Comparison of ENCODE assay signal across 14 cellular contexts in genomic region chr14:33369972-33370371, GRCh38.
DNase-seq lines count a peak whose midpoint lies in the region; ATAC-seq and TF ChIP-seq lines count a peak whose summit lies in the region.
"Had no signal": no experiment of that assay in that cellular context is flagged by ENCODE, and none has a peak within 500 bp of the region (broad histone marks: within the 10 kb centered on the region; RNA-seq: fewer than 3 reads in every experiment).

No MANE protein-coding gene starts in this region.

- DNase-seq in GM12864 (ENCODE audit: low read depth) (peak; percentile 16), NCI-H2081 (lab: John Stamatoyannopoulos, UW) (no peak), neuronal stem cell (ENCODE audit: low spot score) (no peak), NCI-H1694 (lab: John Stamatoyannopoulos, UW) (no peak), DMS 273 (lab: John Stamatoyannopoulos, UW; ENCODE audit: unreplicated experiment) (no peak)
- DNase-seq: activated CD4-positive, alpha-beta T cell treated with anti-CD3 and anti-CD28 coated beads for 48 hours; hippocampal formation; mesendoderm; NCI-H1105 treated with DMSO at 0.1 percent for 48 hours; posterior cingulate gyrus had no signal

- no peaks in the 10 kb centered on the region for H3K79me1 ChIP-seq in neuronal stem cell (ENCODE audit: low read depth, low read length)

- no peak overlapping the region for H2BK120ac ChIP-seq in neuronal stem cell (ENCODE audit: low read depth, low read length)

- no peak overlapping the region for H2BK12ac ChIP-seq in neuronal stem cell (ENCODE audit: low read length)

- H4K8ac ChIP-seq in neuronal stem cell (ENCODE audit: low read depth, low read length), result no peak overlapping the region

- no peak overlapping the region for H2AK5ac ChIP-seq in neuronal stem cell (ENCODE audit: low read depth, low read length)

- no peak overlapping the region for H3K14ac ChIP-seq in neuronal stem cell (ENCODE audit: low read length)

- H3K23ac ChIP-seq in neuronal stem cell (ENCODE audit: low read depth, low read length, poor library complexity), result no peak overlapping the region

- no peak overlapping the region for H3K4me2 ChIP-seq in neuronal stem cell (ENCODE audit: insufficient read depth, low read length, poor library complexity, severe bottlenecking)
- H3K4me2 ChIP-seq: A549 had no signal

- no peak for TF ChIP-seq CTCF in GM12864 (IDR thresholded peaks at IDR 0.05; ENCODE audit: low read depth, low read length, missing control alignments)

- H3K4ac ChIP-seq in neuronal stem cell (ENCODE audit: low read length), result no peak overlapping the region

- H3K9me3 ChIP-seq in neuronal stem cell (replicated peaks in 1 of 2; ENCODE audit: control insufficient read depth in 2 of 2, insufficient read depth in 1 of 2, low read depth in 1 of 2, low read length in 2 of 2), result no peaks in the 10 kb centered on the region
- H3K9me3 ChIP-seq: A549 had no signal

- no peaks in the 10 kb centered on the region for H3K27me3 ChIP-seq in neuronal stem cell (ENCODE audit: control insufficient read depth in 3 of 3, insufficient read depth in 3 of 3, low read depth in 1 of 3, low read length in 3 of 3)

- H3K36me3 ChIP-seq in neuronal stem cell (replicated peaks in 1 of 2; ENCODE audit: control insufficient read depth in 2 of 2, insufficient read depth in 2 of 2, low read length in 2 of 2), result peaks cover 0 to 9% of the 10 kb centered on the region in 2 donors

- H3K4me3 ChIP-seq in GM12864 (ENCODE audit: low read depth, low read length) (no peak overlapping the region), neuronal stem cell (ENCODE audit: low read length in 2 of 2) (no peak overlapping the region)
- H3K4me3 ChIP-seq: A549 had no signal

- no peak overlapping the region for H2AFZ ChIP-seq in neuronal stem cell (ENCODE audit: low read length)

- ATAC-seq in GM19467 (IDR thresholded peaks at IDR 0.05; ENCODE audit: unreplicated experiment), result peak; percentile 85
- ATAC-seq in HG02885 (IDR thresholded peaks at IDR 0.05; ENCODE audit: poor library complexity, unreplicated experiment), result peak; percentile 98
- peak; percentile 96 for ATAC-seq in HG03558 (IDR thresholded peaks at IDR 0.05; ENCODE audit: extremely low read depth, unreplicated experiment)
- ATAC-seq: A549 had no signal

- H3K4me1 ChIP-seq in neuronal stem cell (ENCODE audit: control insufficient read depth in 2 of 2, insufficient read depth in 1 of 2, low read depth in 1 of 2, low read length in 2 of 2), result peaks cover 2 to 9% of the 10 kb centered on the region in 2 donors
- H3K4me1 ChIP-seq: A549 had no signal

- no peak overlapping the region for H3K27ac ChIP-seq in neuronal stem cell (replicated peaks; ENCODE audit: low read length)
- H3K27ac ChIP-seq: A549 had no signal

- H4K91ac ChIP-seq in neuronal stem cell (ENCODE audit: low read depth, low read length, poor library complexity), result no peak overlapping the region

- H3K18ac ChIP-seq in neuronal stem cell (ENCODE audit: low read length), result no peak overlapping the region

- no peak overlapping the region for H2BK5ac ChIP-seq in neuronal stem cell (ENCODE audit: low read length)

- H3K9ac ChIP-seq in neuronal stem cell (ENCODE audit: low read depth, low read length, poor library complexity), result no peak overlapping the region

- no peak overlapping the region for H2BK15ac ChIP-seq in neuronal stem cell (ENCODE audit: low read length)
